17 cellular contexts compared by ENCODE assay signal in genomic region chr11:117924631-117925170, GRCh38. TPM values are rescaled to one million over a fixed set of nuclear protein-coding genes. Genes with fewer than 3 reads are reported as not detected.
DNase-seq lines count a peak whose midpoint lies in the region; ATAC-seq and TF ChIP-seq lines count a peak whose summit lies in the region.
"Had no signal": no experiment of that assay in that cellular context is flagged by ENCODE, and none has a peak within 500 bp of the region (broad histone marks: within the 10 kb centered on the region; RNA-seq: fewer than 3 reads in every experiment).

No MANE protein-coding gene starts in this region.

- no peak for TF ChIP-seq POLR2A in sigmoid colon (IDR thresholded peaks at IDR 0.05)

- no peak for TF ChIP-seq EP300 in sigmoid colon (IDR thresholded peaks at IDR 0.05)

- ATAC-seq in T-helper 17 cell (no peak), lower lobe of right lung (no peak)
- ATAC-seq: CD8-positive, alpha-beta T cell had no signal

- no peaks in the 10 kb centered on the region for H3K9me3 ChIP-seq in T-helper 17 cell (ENCODE audit: control insufficient read depth, low read length, poor library complexity, severe bottlenecking)
- no peaks in the 10 kb centered on the region for H3K9me3 ChIP-seq in lower lobe of right lung
- H3K9me3 ChIP-seq in sigmoid colon: no peaks in the 10 kb centered on the region

- H3K36me3 ChIP-seq in lower lobe of right lung (no peaks in the 10 kb centered on the region), sigmoid colon (no peaks in the 10 kb centered on the region)

- peak overlapping the region; percentile 11 for H3K27ac Mint-ChIP-seq in T-helper 17 cell
- H3K27ac Mint-ChIP-seq: CD8-positive, alpha-beta T cell had no signal

- WGBS in sigmoid colon, 2 donors: 93 to 95% methylated on average over 11 of the region's 11 CpGs

- peaks cover 14% of the 10 kb centered on the region for H3K4me1 Mint-ChIP-seq in T-helper 17 cell

- no peaks in the 10 kb centered on the region for H3K36me3 Mint-ChIP-seq in T-helper 17 cell (ENCODE audit: low read depth)
- H3K36me3 Mint-ChIP-seq: CD14-positive monocyte; CD8-positive, alpha-beta T cell had no signal

- H3K4me1 ChIP-seq in lower lobe of right lung (peaks cover 5% of the 10 kb centered on the region), sigmoid colon (no peaks in the 10 kb centered on the region)

- H3K27ac ChIP-seq in lower lobe of right lung (no peak overlapping the region), sigmoid colon (no peak overlapping the region)
- H3K27ac ChIP-seq: 22Rv1 had no signal

- H3K4me3 ChIP-seq in lower lobe of right lung: no peak overlapping the region
- no peak overlapping the region for H3K4me3 ChIP-seq in sigmoid colon

- H3K4me3 Mint-ChIP-seq in T-helper 17 cell: no peak overlapping the region
- H3K4me3 Mint-ChIP-seq: CD14-positive monocyte; CD8-positive, alpha-beta T cell had no signal

- H3K27me3 ChIP-seq in lower lobe of right lung (ENCODE audit: low read depth) (no peaks in the 10 kb centered on the region), sigmoid colon (no peaks in the 10 kb centered on the region)

- no peak for TF ChIP-seq CTCF in lower lobe of right lung (IDR thresholded peaks at IDR 0.05)
- TF ChIP-seq CTCF in sigmoid colon (IDR thresholded peaks at IDR 0.05): no peak

- DNase-seq in activated effector memory CD4-positive, alpha-beta T cell treated with anti-CD3 and anti-CD28 coated beads, Interleukin-2, amount 50 U/mL, for 16 hours: peak; percentile 49
- no peak for DNase-seq in activated effector memory CD4-positive, alpha-beta T cell treated with Interleukin-2 at 50 U/mL for 16 hours
- DNase-seq in T-helper 17 cell: no peak
- DNase-seq in lower lobe of right lung: peak; percentile 17
- peak; percentile 41 for DNase-seq in sigmoid colon
- no peak for DNase-seq in ecto neural progenitor cell (ENCODE audit: low spot score)
- no peak for DNase-seq in stimulated activated CD4-positive, alpha-beta T cell treated with anti-CD3 and anti-CD28 coated beads, Interleukin-2, amount 100 ng/mL, for 48 hours
- no peak for DNase-seq in H4 (ENCODE audit: low spot score)
- DNase-seq: CD8-positive, alpha-beta T cell; COR-L47; DND-41; GDM1 had no signal

- intact Hi-C loops in lower lobe of right lung (cut with DNase I) (no loop called here), sigmoid colon (cut with DNase I) (no loop called here)

- H3K27me3 Mint-ChIP-seq in T-helper 17 cell: peaks cover 11% of the 10 kb centered on the region

RNA-seq across cellular contexts. Expression of gene TMPRSS13, which starts 4.5 kb away (rescaled TPM):
- total RNA-seq in T-helper 17 cell (1 to 10 TPM; 2.0 to 2.4 TPM), lower lobe of right lung (7.0 TPM), sigmoid colon (not detected)
- 1 to 10 TPM in 2 of 3 donors, not detected in 1; 1.4 to 1.6 TPM for polyA plus RNA-seq in sigmoid colon
- total RNA-seq in H4 (2014; rRNA removed; shearing (Covaris generic)): 0.33 TPM in 1 of 2 replicates, not detected in the other
- total RNA-seq: A673, HT1080 had no signal
- polyA plus RNA-seq: BJ had no signal

RNA-seq across cellular contexts. Expression of gene FXYD6, which starts 48.2 kb away (rescaled TPM):
- total RNA-seq in T-helper 17 cell: under 1 TPM in 1 of 2 donors, not detected in 1; 0.62 TPM
- 61.2 TPM for total RNA-seq in lower lobe of right lung
- 100 to 1,000 TPM; 243 to 305 (median 271) TPM for total RNA-seq in sigmoid colon
- polyA plus RNA-seq in sigmoid colon: 10 to 100 TPM; 12.3 to 46.4 (median 31.2) TPM
- 12.8 and 15.8 TPM in 2 replicates for total RNA-seq in H4 (2014; rRNA removed; shearing (Covaris generic))
- total RNA-seq: CD8-positive, alpha-beta T cell had no signal
- polyA plus RNA-seq: BJ had no signal

Comparison
In these comparisons a context has a peak if more than half of its experiments do, and no peak if none do; other contexts are left out.
1. DNase-seq: peak in activated effector memory CD4-positive, alpha-beta T cell treated with anti-CD3 and anti-CD28 coated beads, Interleukin-2, amount 50 U/mL, for 16 hours (single experiment), lower lobe of right lung (single experiment) and sigmoid colon (single experiment); none in activated effector memory CD4-positive, alpha-beta T cell treated with Interleukin-2 at 50 U/mL for 16 hours (single experiment), T-helper 17 cell (0 of 3), ecto neural progenitor cell (single experiment), stimulated activated CD4-positive, alpha-beta T cell treated with anti-CD3 and anti-CD28 coated beads, Interleukin-2, amount 100 ng/mL, for 48 hours (0 of 2) and H4 (single experiment).